9 cellular contexts compared by ENCODE assay signal in genomic region chr11:16981651-16982194, GRCh38. TPM values are rescaled to one million over a fixed set of nuclear protein-coding genes. Genes with fewer than 3 reads are reported as not detected.
DNase-seq lines count a peak whose midpoint lies in the region; ATAC-seq and TF ChIP-seq lines count a peak whose summit lies in the region.
"Had no signal": no experiment of that assay in that cellular context is flagged by ENCODE, and none has a peak within 500 bp of the region (broad histone marks: within the 10 kb centered on the region; RNA-seq: fewer than 3 reads in every experiment).

No MANE protein-coding gene starts in this region.

- peaks cover 2% of the 10 kb centered on the region for H3K36me3 Mint-ChIP-seq in progenitor cell of endocrine pancreas (ENCODE audit: insufficient read depth)
- no peaks in the 10 kb centered on the region for H3K36me3 Mint-ChIP-seq in natural killer cell treated with Interleukin-12 subunit alpha and Interleukin-12 subunit beta and Interleukin-15 and Interleukin-18, amount 100 ng/mL, for 72 hours
- peaks cover 9% of the 10 kb centered on the region for H3K36me3 Mint-ChIP-seq in T-helper 17 cell (ENCODE audit: low read depth)
- H3K36me3 Mint-ChIP-seq: activated naive CD4-positive, alpha-beta T cell treated with anti-CD3 and anti-CD28 coated beads, Interleukin-2, amount 50 U/mL, for 24 hours had no signal

- no peaks in the 10 kb centered on the region for H4K20me1 ChIP-seq in GM23248 (ENCODE audit: insufficient read depth)

- no peak overlapping the region for H3K9ac ChIP-seq in GM23248

- TF ChIP-seq POLR2A in lower leg skin (IDR thresholded peaks at IDR 0.05) = no peak

- H3K27ac Mint-ChIP-seq in progenitor cell of endocrine pancreas = peak overlapping the region; percentile 96
- no peak overlapping the region for H3K27ac Mint-ChIP-seq in natural killer cell treated with Interleukin-12 subunit alpha and Interleukin-12 subunit beta and Interleukin-15 and Interleukin-18, amount 100 ng/mL, for 72 hours
- H3K27ac Mint-ChIP-seq in T-helper 17 cell = no peak overlapping the region
- H3K27ac Mint-ChIP-seq: activated naive CD4-positive, alpha-beta T cell treated with anti-CD3 and anti-CD28 coated beads, Interleukin-2, amount 50 U/mL, for 24 hours had no signal

- no peaks in the 10 kb centered on the region for H3K9me2 ChIP-seq in GM23248 (ENCODE audit: insufficient read depth)

- TF ChIP-seq CTCF in left ventricle myocardium inferior (IDR thresholded peaks at IDR 0.05; ENCODE audit: borderline replicate concordance) (no peak), progenitor cell of endocrine pancreas (IDR thresholded peaks at IDR 0.05; ENCODE audit: unreplicated experiment) (no peak), lower leg skin (IDR thresholded peaks at IDR 0.05) (no peak)

- no peak overlapping the region for H2AFZ ChIP-seq in GM23248

- WGBS in GM23248 (ENCODE audit: low coverage in 1 of 2, low lambda C conversion rate in 2 of 2, missing lambda C conversion rate in 2 of 2), 2 experiments = 16 to 18% methylated on average over 9 of the region's 9 CpGs
- WGBS in lower leg skin, 2 donors = 43 to 54% methylated on average over 7 to 9 of the region's 9 CpGs

- no peak overlapping the region for H3K27ac ChIP-seq in GM23248
- H3K27ac ChIP-seq in left ventricle myocardium inferior (replicated peaks) = peak overlapping the region; percentile 57

- H3K27me3 Mint-ChIP-seq in progenitor cell of endocrine pancreas = no peaks in the 10 kb centered on the region
- peaks cover 7 to 10% of the 10 kb centered on the region in 2 donors for H3K27me3 Mint-ChIP-seq in natural killer cell treated with Interleukin-12 subunit alpha and Interleukin-12 subunit beta and Interleukin-15 and Interleukin-18, amount 100 ng/mL, for 72 hours
- no peaks in the 10 kb centered on the region for H3K27me3 Mint-ChIP-seq in T-helper 17 cell
- H3K27me3 Mint-ChIP-seq: activated naive CD4-positive, alpha-beta T cell treated with anti-CD3 and anti-CD28 coated beads, Interleukin-2, amount 50 U/mL, for 24 hours had no signal

- H3K4me3 ChIP-seq in GM23248 (no peak overlapping the region), left ventricle myocardium inferior (no peak overlapping the region), lower leg skin (ENCODE audit: low read depth, poor library complexity, severe bottlenecking) (no peak overlapping the region)

- peak; percentile 43 for DNase-seq in GM23248
- DNase-seq in amniotic epithelial cell (ENCODE audit: low read depth) = peak; percentile 60
- no peak for DNase-seq in left ventricle myocardium inferior
- peak; percentile 39 for DNase-seq in progenitor cell of endocrine pancreas (ENCODE audit: low spot score, unreplicated experiment)
- no peak for DNase-seq in natural killer cell treated with Interleukin-12 subunit alpha and Interleukin-12 subunit beta and Interleukin-15 and Interleukin-18, amount 100 ng/mL, for 72 hours (ENCODE audit: low spot score)
- DNase-seq in T-helper 17 cell = no peak
- no peak for DNase-seq in activated CD4-positive, CD25-positive, alpha-beta regulatory T cell (lab: John Stamatoyannopoulos, UW)
- DNase-seq in lower leg skin (ENCODE audit: low spot score in 2 of 2) = no peak

- H3K4me1 Mint-ChIP-seq in progenitor cell of endocrine pancreas (ENCODE audit: low read depth) (peaks cover 87% of the 10 kb centered on the region), T-helper 17 cell (peaks cover 22% of the 10 kb centered on the region)
- peaks cover 17 to 20% of the 10 kb centered on the region in 2 donors for H3K4me1 Mint-ChIP-seq in natural killer cell treated with Interleukin-12 subunit alpha and Interleukin-12 subunit beta and Interleukin-15 and Interleukin-18, amount 100 ng/mL, for 72 hours (ENCODE audit: low read depth in 2 of 2)

- no peaks in the 10 kb centered on the region for H3K79me2 ChIP-seq in GM23248 (ENCODE audit: insufficient read depth)

- in situ Hi-C loops in GM23248 (cut with MboI) = no loop called here

- H3K27me3 ChIP-seq in GM23248 (replicated peaks; ENCODE audit: insufficient read depth) (no peaks in the 10 kb centered on the region), left ventricle myocardium inferior (ENCODE audit: low read depth) (no peaks in the 10 kb centered on the region)

- H3K9me3 Mint-ChIP-seq in progenitor cell of endocrine pancreas (ENCODE audit: low read depth) = no peaks in the 10 kb centered on the region
- no peaks in the 10 kb centered on the region for H3K9me3 Mint-ChIP-seq in natural killer cell treated with Interleukin-12 subunit alpha and Interleukin-12 subunit beta and Interleukin-15 and Interleukin-18, amount 100 ng/mL, for 72 hours
- H3K9me3 Mint-ChIP-seq: activated naive CD4-positive, alpha-beta T cell treated with anti-CD3 and anti-CD28 coated beads, Interleukin-2, amount 50 U/mL, for 24 hours had no signal

- no peaks in the 10 kb centered on the region for H3F3A ChIP-seq in GM23248 (ENCODE audit: insufficient read depth)

- intact Hi-C loops in left ventricle myocardium inferior (cut with micrococcal nuclease) = no loop called here
- intact Hi-C loops in lower leg skin (cut with DNase I; ENCODE audit: low total_unique reads) = no loop called here

- no peaks in the 10 kb centered on the region for H3K36me3 ChIP-seq in GM23248 (ENCODE audit: low read depth)
- H3K36me3 ChIP-seq in left ventricle myocardium inferior = no peaks in the 10 kb centered on the region

- H3K4me1 ChIP-seq in GM23248 (ENCODE audit: insufficient read depth) (no peaks in the 10 kb centered on the region; the same call in 1 of the 2 replicates), left ventricle myocardium inferior (peaks cover 33% of the 10 kb centered on the region)

- no peak for ATAC-seq in natural killer cell treated with Interleukin-12 subunit alpha and Interleukin-12 subunit beta and Interleukin-15 and Interleukin-18, amount 100 ng/mL, for 72 hours
- ATAC-seq in T-helper 17 cell = no peak

- H3K4me2 ChIP-seq in GM23248 (ENCODE audit: unreplicated experiment) = no peak overlapping the region

- H3K4me3 Mint-ChIP-seq in progenitor cell of endocrine pancreas (ENCODE audit: low read depth) = peak overlapping the region; percentile 25
- H3K4me3 Mint-ChIP-seq in natural killer cell treated with Interleukin-12 subunit alpha and Interleukin-12 subunit beta and Interleukin-15 and Interleukin-18, amount 100 ng/mL, for 72 hours = no peak overlapping the region
- H3K4me3 Mint-ChIP-seq in T-helper 17 cell = no peak overlapping the region
- H3K4me3 Mint-ChIP-seq: activated naive CD4-positive, alpha-beta T cell treated with anti-CD3 and anti-CD28 coated beads, Interleukin-2, amount 50 U/mL, for 24 hours had no signal

- H3K9me3 ChIP-seq in GM23248 (ENCODE audit: low read depth) = no peaks in the 10 kb centered on the region
- H3K9me3 ChIP-seq in left ventricle myocardium inferior (replicated peaks) = no peaks in the 10 kb centered on the region
- H3K9me3 ChIP-seq in T-helper 17 cell (ENCODE audit: control insufficient read depth, low read length, poor library complexity, severe bottlenecking) = no peaks in the 10 kb centered on the region

RNA-seq across cellular contexts. Expression of gene PLEKHA7, which starts 32.5 kb away (rescaled TPM):
- total RNA-seq in GM23248 (2014; rRNA removed; shearing (Covaris generic)) = 0.43 TPM in 1 of 2 replicates, not detected in the other
- polyA plus RNA-seq in GM23248 (2016; fragmentation: Nextera tagmentation; extraction: Ambion mirVana) = 0.43 TPM in 1 of 2 replicates, not detected in the other
- 33.2 TPM for total RNA-seq in left ventricle myocardium inferior
- total RNA-seq in progenitor cell of endocrine pancreas = 77.1 and 78.7 TPM in 2 replicates
- total RNA-seq in natural killer cell treated with Interleukin-12 subunit alpha and Interleukin-12 subunit beta and Interleukin-15 and Interleukin-18, amount 100 ng/mL, for 72 hours = under 1 TPM; 0.10 to 0.84 TPM
- 10 to 100 TPM in 1 of 2 donors, 1 to 10 TPM in 1; 5.3 to 10.9 TPM for total RNA-seq in T-helper 17 cell
- total RNA-seq in lower leg skin = 10 to 100 TPM; 16.9 to 35.1 (median 24.1) TPM

Comparison
In these comparisons a context has a peak if more than half of its experiments do, and no peak if none do; other contexts are left out.
1. DNase-seq: peak in GM23248 (single experiment), amniotic epithelial cell (single experiment) and progenitor cell of endocrine pancreas (single experiment); none in left ventricle myocardium inferior (single experiment), natural killer cell treated with Interleukin-12 subunit alpha and Interleukin-12 subunit beta and Interleukin-15 and Interleukin-18, amount 100 ng/mL, for 72 hours (single experiment), T-helper 17 cell (0 of 3), activated CD4-positive, CD25-positive, alpha-beta regulatory T cell (0 of 4) and lower leg skin (0 of 2).